In the genomic region with DNA sequence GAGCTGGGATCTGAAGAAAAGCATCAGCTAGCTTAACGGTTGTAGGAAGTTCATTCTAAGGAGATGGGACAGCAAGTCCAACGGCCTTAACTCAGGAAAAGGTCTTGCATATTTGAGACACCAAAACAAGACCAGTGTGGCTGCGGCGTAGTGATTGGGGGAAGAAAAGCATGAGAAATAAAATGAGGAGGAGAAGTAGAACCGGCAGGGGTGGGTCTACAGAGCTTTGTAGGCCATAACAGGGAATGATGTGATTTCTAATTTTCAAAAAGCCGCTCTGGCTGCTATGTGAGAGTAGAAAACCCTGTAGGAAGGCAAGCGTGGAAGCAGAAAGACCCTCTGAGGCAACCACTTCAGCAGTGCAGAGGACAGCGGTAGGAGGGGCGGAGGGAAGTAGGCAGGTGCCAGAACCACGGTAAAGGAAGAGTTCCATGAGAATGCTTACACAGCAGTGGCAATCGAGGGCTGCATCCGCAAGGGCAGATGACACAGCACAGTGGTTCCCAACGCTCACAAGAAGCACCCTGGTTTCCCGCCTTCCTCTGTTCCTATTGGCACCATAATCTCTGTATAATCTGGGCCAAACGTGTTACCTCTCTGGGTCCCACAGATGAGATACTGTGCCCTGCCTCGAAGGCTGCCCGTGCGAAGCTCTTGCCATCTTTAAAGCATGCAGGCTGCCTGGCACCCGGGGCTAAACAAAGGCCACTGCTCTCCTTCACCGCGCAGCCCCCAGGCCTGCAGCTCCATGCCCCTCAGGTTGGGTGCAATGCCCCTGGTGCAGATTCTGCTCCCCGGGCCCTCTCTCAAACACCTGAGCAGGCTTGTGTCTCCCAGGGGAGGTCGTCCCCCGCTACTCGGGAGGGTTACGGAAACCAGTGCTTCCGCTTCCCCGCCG, we compare ENCODE assay signal across 8 cellular contexts. TPM values are rescaled to one million over a fixed set of nuclear protein-coding genes. Genes with fewer than 3 reads are reported as not detected.
A peak's percentile ranks its signal among the peaks of the same experiment; 100 is the strongest.
DNase-seq lines count a peak whose midpoint lies in the region; ATAC-seq and TF ChIP-seq lines count a peak whose summit lies in the region.

No MANE protein-coding gene starts in this region.

- TF ChIP-seq EP300 in ovary (IDR thresholded peaks at IDR 0.05): no peak

- peaks cover 24% of the 10 kb centered on the region for H3K36me3 ChIP-seq in CD4-positive, CD25-positive, alpha-beta regulatory T cell (ENCODE audit: control insufficient read depth, insufficient read depth, low read length)
- no peaks in the 10 kb centered on the region for H3K36me3 ChIP-seq in ovary

- H3K4me3 Mint-ChIP-seq in CD4-positive, CD25-positive, alpha-beta regulatory T cell: peak overlapping the region; percentile 91 to 99 (median 94)

- no peaks in the 10 kb centered on the region for H3K9me3 ChIP-seq in CD4-positive, CD25-positive, alpha-beta regulatory T cell (ENCODE audit: control insufficient read depth in 2 of 2, low read length in 2 of 2)
- H3K9me3 ChIP-seq in ovary: no peaks in the 10 kb centered on the region

- intact Hi-C loops in ovary (cut with DNase I): loop anchor here in 2 of 4 donors (2.0 to 5.0 kb wide), 2 partner anchors 94 to 95 kb away; no protein-coding TSS in a partner anchor

- no peak for ATAC-seq in CD4-positive, CD25-positive, alpha-beta regulatory T cell (ENCODE audit: low read depth in 2 of 2)
- ATAC-seq in GM19467 (IDR thresholded peaks at IDR 0.05; ENCODE audit: unreplicated experiment) (peak; percentile 1), GM18873 (IDR thresholded peaks at IDR 0.05; ENCODE audit: low FRiP score, unreplicated experiment) (no peak), HG03139 (IDR thresholded peaks at IDR 0.05; ENCODE audit: unreplicated experiment) (no peak)

- peaks cover 14% of the 10 kb centered on the region for H3K36me3 Mint-ChIP-seq in CD4-positive, CD25-positive, alpha-beta regulatory T cell

- peaks cover 16 to 52% (median 34%) of the 10 kb centered on the region in 4 donors for H3K4me1 Mint-ChIP-seq in CD4-positive, CD25-positive, alpha-beta regulatory T cell

- H3K27ac Mint-ChIP-seq in CD4-positive, CD25-positive, alpha-beta regulatory T cell: peak overlapping the region; percentile 87 to 94 (median 88)

- 10 to 13% (median 11%) methylated on average over 28 to 29 of the region's 29 CpGs for WGBS in ovary, 3 donors

- H3K27ac ChIP-seq in CD4-positive, CD25-positive, alpha-beta regulatory T cell (ENCODE audit: insufficient read depth, low read length, poor library complexity, severe bottlenecking): peak overlapping the region; percentile 81
- H3K27ac ChIP-seq in ovary: peak overlapping the region in 1 of 2 donors; percentile 62

- DNase-seq in CD4-positive, CD25-positive, alpha-beta regulatory T cell: peak in 1 of 3 donors; percentile 69
- peak; percentile 24 for DNase-seq in NCI-H1105 (lab: John Stamatoyannopoulos, UW)
- peak; percentile 38 for DNase-seq in activated T-cell treated with anti-CD3 and anti-CD28 coated beads, Interleukin-2, amount 50 U/mL, for 1 hour
- peak in 1 of 2 donors; percentile 62 for DNase-seq in foreskin fibroblast
- DNase-seq in ovary: no peak

- no peaks in the 10 kb centered on the region for H3K27me3 Mint-ChIP-seq in CD4-positive, CD25-positive, alpha-beta regulatory T cell

- no peak for TF ChIP-seq POLR2A in ovary (IDR thresholded peaks at IDR 0.05)

- peak overlapping the region; percentile 82 for H3K4me3 ChIP-seq in CD4-positive, CD25-positive, alpha-beta regulatory T cell (ENCODE audit: low read depth, low read length)
- peak overlapping the region; percentile 69 to 80 for H3K4me3 ChIP-seq in foreskin fibroblast (ENCODE audit: low read depth in 1 of 2, low read length in 2 of 2)
- H3K4me3 ChIP-seq in ovary: peak overlapping the region; percentile 96

- H3K9me3 Mint-ChIP-seq in CD4-positive, CD25-positive, alpha-beta regulatory T cell: no peaks in the 10 kb centered on the region

- H3K27me3 ChIP-seq in CD4-positive, CD25-positive, alpha-beta regulatory T cell (ENCODE audit: control insufficient read depth, insufficient read depth, low read length): no peaks in the 10 kb centered on the region
- H3K27me3 ChIP-seq in ovary: no peaks in the 10 kb centered on the region

- peaks cover 37% of the 10 kb centered on the region for H3K4me1 ChIP-seq in CD4-positive, CD25-positive, alpha-beta regulatory T cell (ENCODE audit: control insufficient read depth, insufficient read depth, low read length, poor library complexity, severe bottlenecking)
- peaks cover 14% of the 10 kb centered on the region for H3K4me1 ChIP-seq in ovary (ENCODE audit: insufficient read depth)

- TF ChIP-seq CTCF in foreskin fibroblast (IDR thresholded peaks at IDR 0.05; ENCODE audit: low read depth, low read length) (no peak), ovary (IDR thresholded peaks at IDR 0.05) (no peak)

RNA-seq across cellular contexts. Expression of a gene that starts 0.8 kb away (rescaled TPM):
- total RNA-seq in CD4-positive, CD25-positive, alpha-beta regulatory T cell: 31.9 TPM
- polyA plus RNA-seq in CD4-positive, CD25-positive, alpha-beta regulatory T cell: 10 to 100 TPM; 30.2 to 44.4 (median 37.6) TPM
- total RNA-seq in ovary: 10 to 100 TPM; 10.3 to 14.7 (median 12.7) TPM
- 10 to 100 TPM in 1 of 2 donors, 1 to 10 TPM in 1; 2.6 to 14.1 TPM for polyA plus RNA-seq in ovary

RNA-seq across cellular contexts. Expression of a gene that starts 12.9 kb away (rescaled TPM):
- total RNA-seq in CD4-positive, CD25-positive, alpha-beta regulatory T cell: 23.3 TPM
- polyA plus RNA-seq in CD4-positive, CD25-positive, alpha-beta regulatory T cell: 1 to 10 TPM; 1.3 to 3.1 (median 2.2) TPM
- total RNA-seq in ovary: 10 to 100 TPM; 29.4 to 59.2 (median 47.2) TPM
- polyA plus RNA-seq in ovary: 10 to 100 TPM; 17.3 to 46.9 TPM

RNA-seq across cellular contexts. Expression of a gene that starts 13.2 kb away (rescaled TPM):
- total RNA-seq in CD4-positive, CD25-positive, alpha-beta regulatory T cell: 16.4 TPM
- 1 to 10 TPM in 1 of 4 donors, under 1 TPM in 3; 0.68 to 1.1 (median 0.90) TPM for polyA plus RNA-seq in CD4-positive, CD25-positive, alpha-beta regulatory T cell
- total RNA-seq in ovary: 10 to 100 TPM in 4 of 7 donors, 1 to 10 TPM in 3; 5.3 to 14.1 (median 11.5) TPM
- polyA plus RNA-seq in ovary: 1 to 10 TPM; 1.4 to 6.4 TPM

RNA-seq across cellular contexts. Expression of a gene that starts 41.0 kb away (rescaled TPM):
- 33.1 TPM for total RNA-seq in CD4-positive, CD25-positive, alpha-beta regulatory T cell
- polyA plus RNA-seq in CD4-positive, CD25-positive, alpha-beta regulatory T cell: 10 to 100 TPM in 2 of 4 donors, 1 to 10 TPM in 2; 4.9 to 14.0 (median 7.9) TPM
- total RNA-seq in ovary: 10 to 100 TPM; 13.0 to 23.1 (median 18.6) TPM
- 10 to 100 TPM; 13.1 to 14.0 TPM for polyA plus RNA-seq in ovary

Comparison
In these comparisons a context has a peak if more than half of its experiments do, and no peak if none do; other contexts are left out.
1. DNase-seq: peak in NCI-H1105 (single experiment) and activated T-cell treated with anti-CD3 and anti-CD28 coated beads, Interleukin-2, amount 50 U/mL, for 1 hour (single experiment); none in ovary (0 of 5).
2. Peak in every context shown above with its lines, with median percentiles within 50 percentile points of each other: H3K4me3 ChIP-seq.